24 cellular contexts compared by ENCODE assay signal in genomic region chr17:36001862-36002603, GRCh38. TPM values are rescaled to one million over a fixed set of nuclear protein-coding genes. Genes with fewer than 3 reads are reported as not detected.
DNase-seq lines count a peak whose midpoint lies in the region; ATAC-seq, FAIRE-seq and TF ChIP-seq lines count a peak whose summit lies in the region.
"Had no signal": no experiment of that assay in that cellular context is flagged by ENCODE, and none has a peak within 500 bp of the region (broad histone marks: within the 10 kb centered on the region; RNA-seq: fewer than 3 reads in every experiment).

No MANE protein-coding gene starts in this region.

- peak; percentile 31 for DNase-seq in HuH-7 (ENCODE audit: low spot score)
- peak; percentile 44 for DNase-seq in RPMI8226
- peak; percentile 96 for DNase-seq in HepG2 (ENCODE audit: low spot score)
- peak; percentile 99 for DNase-seq in small intestine
- no peak for DNase-seq in AG08396 (ENCODE audit: low spot score)
- no peak for DNase-seq in ovary
- DNase-seq: activated CD4-positive, CD25-positive, alpha-beta regulatory T cell treated with anti-CD3 and anti-CD28 coated beads, Interleukin-2, amount 50 U/mL, for 72 hours; activated CD8-positive, alpha-beta memory T cell treated with anti-CD3 and anti-CD28 coated beads, Interleukin-2, amount 10 ng/mL, durations not matched to agents 7 days and 5 days; activated gamma-delta T cell treated with Interleukin-2 at 50 U/mL for 16 hours; dermis blood vessel endothelial cell; DND-41; esophagus squamous epithelium; heart left ventricle; kidney glomerular epithelial cell; natural killer cell; NCI-H2227 treated with DMSO at 0.1 percent for 48 hours had no signal

- H3K27me3 ChIP-seq in HepG2 (ENCODE audit: control insufficient read depth in 1 of 2, insufficient read depth in 2 of 2, low read length in 2 of 2) = no peaks in the 10 kb centered on the region; a peak in 1 of 5 replicates
- H3K27me3 ChIP-seq in small intestine (ENCODE audit: control insufficient read depth in 2 of 2, insufficient read depth in 2 of 2, low read length in 2 of 2) = no peaks in the 10 kb centered on the region
- H3K27me3 ChIP-seq in ovary = no peaks in the 10 kb centered on the region
- H3K27me3 ChIP-seq: BLaER1, right atrium auricular region had no signal

- TF ChIP-seq CTCF in HepG2 (CRISPR knock-in tag; IDR thresholded peaks at IDR 0.05) (no peak), ovary (IDR thresholded peaks at IDR 0.05) (no peak)

- in situ Hi-C loops in HepG2 (cut with HindIII; ENCODE audit: extremely low pct_ligation_motif_present, low pct_unique_long_range_greater_than_20kb) = loop anchor here (10.0 kb wide), 1 partner anchor 63 kb away; the partner anchor contains the start of gene CCL18

- POLR2A ChIA-PET in HepG2 (lab: Yijun Ruan, JAX) = interaction anchor here (1.2 to 5.9 kb wide), 10 partner anchors 7 to 32 kb away, joined by 5 to 131 read pairs (median 17); partner anchors contain the start of gene CCL16

- H3K9me3 ChIP-seq in HepG2 (ENCODE audit: low read length) (no peaks in the 10 kb centered on the region), small intestine (ENCODE audit: control insufficient read depth, low read depth) (no peaks in the 10 kb centered on the region), ovary (no peaks in the 10 kb centered on the region)
- H3K9me3 ChIP-seq: BLaER1, esophagus squamous epithelium, heart left ventricle, right atrium auricular region had no signal

- no TSS peak for BruUV-seq in HepG2 (replicated peaks; lab: Mats Ljungman, UMichigan)

- no peak for FAIRE-seq in HepG2 (lab: Jason Lieb, UNC)
- FAIRE-seq in small intestine (lab: Jason Lieb, UNC) = no peak
- FAIRE-seq: astrocyte had no signal

- ATAC-seq in HepG2 = peak; percentile 76
- ATAC-seq in GM18858 (IDR thresholded peaks at IDR 0.05; ENCODE audit: unreplicated experiment) = no peak
- ATAC-seq: activated CD8-positive, alpha-beta memory T cell treated with anti-CD3 and anti-CD28 coated beads, Interleukin-2, amount 10 ng/mL, durations not matched to agents 7 days and 5 days; heart left ventricle; natural killer cell had no signal

- 22% methylated on average over 5 of the region's 6 CpGs for WGBS in HepG2 (ENCODE audit: low lambda C conversion rate)
- WGBS in small intestine, 3 donors = 40 to 66% (median 46%) methylated on average over 6 of the region's 6 CpGs
- WGBS in ovary, 3 donors = 65 to 69% (median 65%) methylated on average over 6 of the region's 6 CpGs

- intact Hi-C loops in HepG2 (cut with micrococcal nuclease; ENCODE audit: unreplicated experiment) = loop anchor here (1.0 to 5.0 kb wide), 2 partner anchors 29 to 170 kb away; no protein-coding TSS in a partner anchor
- intact Hi-C loops in ovary (cut with DNase I) = no loop called here

- no peaks in the 10 kb centered on the region for H4K20me1 ChIP-seq in HepG2 (ENCODE audit: insufficient read depth, low read length)
- H4K20me1 ChIP-seq: BLaER1 had no signal

- H3K4me1 ChIP-seq in HepG2 (ENCODE audit: insufficient read depth, low read length) (peaks cover 69% of the 10 kb centered on the region), small intestine (ENCODE audit: control insufficient read depth in 2 of 2, insufficient read depth in 1 of 2, low read depth in 1 of 2, low read length in 1 of 2) (peaks cover 0 to 8% of the 10 kb centered on the region in 2 donors), ovary (ENCODE audit: insufficient read depth) (no peaks in the 10 kb centered on the region)
- H3K4me1 ChIP-seq: BLaER1, esophagus squamous epithelium, heart left ventricle, right atrium auricular region had no signal

- no peak overlapping the region for H2AFZ ChIP-seq in HepG2 (ENCODE audit: low read length)

- H3K4me3 ChIP-seq in HepG2 (replicated peaks in 1 of 3; ENCODE audit: insufficient read depth in 1 of 3, low read depth in 2 of 3, low read length in 3 of 3) (peak overlapping the region; percentile 73 to 78 (median 76)), small intestine (ENCODE audit: low read depth in 1 of 2, low read length in 2 of 2) (peak overlapping the region in 1 of 2 donors; percentile 49), ovary (no peak overlapping the region)
- H3K4me3 ChIP-seq: BLaER1, esophagus squamous epithelium, heart left ventricle, right atrium auricular region had no signal

- H3K36me3 ChIP-seq in HepG2 (replicated peaks in 1 of 2; ENCODE audit: control insufficient read depth in 1 of 2, insufficient read depth in 2 of 2, low read length in 2 of 2) (peaks cover 5 to 10% of the 10 kb centered on the region in 2 experiments; a peak in 4 of 5 replicates), small intestine (ENCODE audit: control insufficient read depth in 2 of 2, insufficient read depth in 2 of 2, low read length in 2 of 2) (peaks cover 0 to 3% of the 10 kb centered on the region in 2 donors), ovary (no peaks in the 10 kb centered on the region)
- H3K36me3 ChIP-seq: BLaER1, esophagus squamous epithelium, heart left ventricle, right atrium auricular region had no signal

- no peak for TF ChIP-seq RAD21 in HepG2 (CRISPR knock-in tag; IDR thresholded peaks at IDR 0.05)

- peak overlapping the region; percentile 91 for H3K4me2 ChIP-seq in HepG2 (ENCODE audit: low read depth, low read length)
- H3K4me2 ChIP-seq: BLaER1 had no signal

- H3K27ac ChIP-seq in HepG2 (ENCODE audit: extremely low read length, insufficient read depth, low read length) = peak overlapping the region; percentile 88
- H3K27ac ChIP-seq in small intestine (ENCODE audit: low read depth in 1 of 2, low read length in 1 of 2) = peak overlapping the region; percentile 77 to 92
- no peak overlapping the region for H3K27ac ChIP-seq in ovary
- H3K27ac ChIP-seq: BLaER1, esophagus squamous epithelium, heart left ventricle, right atrium auricular region had no signal

- H3K79me2 ChIP-seq in HepG2 (ENCODE audit: insufficient read depth, low read length) = peaks cover 12% of the 10 kb centered on the region

- TF ChIP-seq EP300 in HepG2 (IDR thresholded peaks at IDR 0.05; ENCODE audit: low read depth in 2 of 2, low read length in 2 of 2) = 0 out of 4 replicates have a peak, but pooled peaks have one; percentile 36 to 62
- no peak for TF ChIP-seq EP300 in HepG2 (CRISPR knock-in tag; IDR thresholded peaks at IDR 0.05; ENCODE audit: borderline replicate concordance)
- no peak for TF ChIP-seq EP300 in ovary (IDR thresholded peaks at IDR 0.05)

- H3K9ac ChIP-seq in HepG2 (ENCODE audit: insufficient read depth, low read depth, low read length) = peak overlapping the region; percentile 82
- H3K9ac ChIP-seq: BLaER1 had no signal

- CTCF ChIA-PET in HepG2 (lab: Yijun Ruan, JAX; ENCODE audit: low intra/inter-chr PET ratio, low total read pairs) = no interaction called here

- TF ChIP-seq POLR2A in HepG2 (IDR thresholded peaks at IDR 0.05; ENCODE audit: insufficient read depth in 1 of 2, low read depth in 2 of 2, low read length in 2 of 2) (peak; percentile 80 to 92), ovary (IDR thresholded peaks at IDR 0.05) (no peak)

RNA-seq across cellular contexts. Expression of gene CCL15, which starts 0.7 kb away (rescaled TPM):
- total RNA-seq in HepG2 (2016; rRNA removed; fragmentation: Illumina TruSeq; extraction: Trizol) (23.2 and 29.2 TPM in 2 replicates), ovary (under 1 TPM in 1 of 7 donors, not detected in 6; 0.48 TPM)
- 7.6 and 9.4 TPM in 2 replicates for total RNA-seq in HepG2 (2016; cell fraction: cytosol; rRNA removed; fragmentation: Illumina TruSeq; extraction: Trizol; ENCODE audit: low read depth)
- 24.0 and 25.7 TPM in 2 replicates for total RNA-seq in HepG2 (2016; cell fraction: insoluble cytoplasmic fraction; rRNA removed; fragmentation: Illumina TruSeq; extraction: Trizol)
- total RNA-seq in HepG2 (2016; cell fraction: membrane; rRNA removed; fragmentation: Illumina TruSeq; extraction: Trizol) = 17.3 and 18.4 TPM in 2 replicates
- total RNA-seq in HepG2 (2016; cell fraction: nucleus; rRNA removed; fragmentation: Illumina TruSeq; extraction: Trizol) = 24.4 and 27.1 TPM in 2 replicates
- polyA plus RNA-seq in HepG2 (2011; rRNA removed) (37.4 and 45.9 TPM in 2 replicates), small intestine (10 to 100 TPM; 22.6 to 72.7 (median 51.9) TPM), ovary (not detected)
- polyA plus RNA-seq in HepG2 (2011; cell fraction: cytosol; rRNA removed) = 32.9 and 35.1 TPM in 2 replicates
- 37.4 and 37.8 TPM in 2 replicates for polyA plus RNA-seq in HepG2 (2011; cell fraction: nucleus; rRNA removed)
- 29.0 and 46.2 TPM in 2 replicates for polyA plus RNA-seq in HepG2 (2012)
- polyA plus RNA-seq in HepG2 (2016; cell fraction: cytosol; fragmentation: Illumina TruSeq; extraction: Trizol; ENCODE audit: low read depth) = 7.2 and 10.7 TPM in 2 replicates
- polyA plus RNA-seq in HepG2 (2016; cell fraction: insoluble cytoplasmic fraction; fragmentation: Illumina TruSeq; extraction: Trizol; ENCODE audit: low read depth) = 25.9 and 27.3 TPM in 2 replicates
- 16.6 and 18.1 TPM in 2 replicates for polyA plus RNA-seq in HepG2 (2016; cell fraction: membrane; fragmentation: Illumina TruSeq; extraction: Trizol; ENCODE audit: low read depth)
- 30.3 and 34.8 TPM in 2 replicates for polyA plus RNA-seq in HepG2 (2016; cell fraction: nucleus; fragmentation: Illumina TruSeq; extraction: Trizol; ENCODE audit: insufficient read depth, low read depth)
- polyA minus RNA-seq in HepG2 (2011; rRNA and poly(A)+ RNA removed; ENCODE audit: low replicate concordance) = 24.4 TPM in 1 of 2 replicates, not detected in the other
- polyA minus RNA-seq in HepG2 (2011; cell fraction: cytosol; rRNA and poly(A)+ RNA removed) = 8.7 and 9.6 TPM in 2 replicates
- 36.2 and 45.1 TPM in 2 replicates for polyA minus RNA-seq in HepG2 (2011; cell fraction: nucleus; rRNA and poly(A)+ RNA removed)
- total RNA-seq: activated CD8-positive, alpha-beta memory T cell treated with anti-CD3 and anti-CD28 coated beads, Interleukin-2, amount 10 ng/mL, durations not matched to agents 7 days and 5 days; astrocyte; dermis blood vessel endothelial cell; esophagus squamous epithelium; heart left ventricle; HT1080; M059J; natural killer cell; right atrium auricular region; T-helper 2 cell treated with Interferon-gamma antibody and Interleukin-4, amounts not matched to agents 100 ng/mL and 5 ng/mL, for 36 hours; temporal lobe had no signal
- polyA plus RNA-seq: heart left ventricle had no signal

RNA-seq across cellular contexts. Expression of gene CCL14, which starts 15.5 kb away (rescaled TPM):
- total RNA-seq in HepG2 (2016; rRNA removed; fragmentation: Illumina TruSeq; extraction: Trizol) (1.1 and 1.3 TPM in 2 replicates), ovary (10 to 100 TPM in 4 of 7 donors, 1 to 10 TPM in 3; 3.3 to 64.8 (median 11.7) TPM)
- total RNA-seq in HepG2 (2016; cell fraction: cytosol; rRNA removed; fragmentation: Illumina TruSeq; extraction: Trizol; ENCODE audit: low read depth) = 0.18 and 0.61 TPM in 2 replicates
- total RNA-seq in HepG2 (2016; cell fraction: insoluble cytoplasmic fraction; rRNA removed; fragmentation: Illumina TruSeq; extraction: Trizol) = 0.06 and 1.2 TPM in 2 replicates
- 0.14 and 0.49 TPM in 2 replicates for total RNA-seq in HepG2 (2016; cell fraction: membrane; rRNA removed; fragmentation: Illumina TruSeq; extraction: Trizol)
- 0.99 and 1.9 TPM in 2 replicates for total RNA-seq in HepG2 (2016; cell fraction: nucleus; rRNA removed; fragmentation: Illumina TruSeq; extraction: Trizol)
- polyA plus RNA-seq in HepG2 (2011; rRNA removed) (0.86 and 1.7 TPM in 2 replicates), small intestine (10 to 100 TPM in 1 of 3 donors, 1 to 10 TPM in 2; 5.4 to 61.9 (median 7.2) TPM), ovary (100 to 1,000 TPM in 1 of 2 donors, 10 to 100 TPM in 1; 37.4 to 411 TPM)
- polyA plus RNA-seq in HepG2 (2011; cell fraction: cytosol; rRNA removed) = 0.12 and 0.14 TPM in 2 replicates
- 3.6 and 3.7 TPM in 2 replicates for polyA plus RNA-seq in HepG2 (2011; cell fraction: nucleus; rRNA removed)
- polyA plus RNA-seq in HepG2 (2012) = 0.76 and 1.3 TPM in 2 replicates
- 0.41 and 0.44 TPM in 2 replicates for polyA plus RNA-seq in HepG2 (2016; cell fraction: cytosol; fragmentation: Illumina TruSeq; extraction: Trizol; ENCODE audit: low read depth)
- 0.74 TPM in 1 of 2 replicates, not detected in the other for polyA plus RNA-seq in HepG2 (2016; cell fraction: insoluble cytoplasmic fraction; fragmentation: Illumina TruSeq; extraction: Trizol; ENCODE audit: low read depth)
- 0.05 TPM in 1 of 2 replicates, not detected in the other for polyA plus RNA-seq in HepG2 (2016; cell fraction: membrane; fragmentation: Illumina TruSeq; extraction: Trizol; ENCODE audit: low read depth)
- 1.6 and 4.2 TPM in 2 replicates for polyA plus RNA-seq in HepG2 (2016; cell fraction: nucleus; fragmentation: Illumina TruSeq; extraction: Trizol; ENCODE audit: insufficient read depth, low read depth)
- polyA minus RNA-seq in HepG2 (2011; rRNA and poly(A)+ RNA removed; ENCODE audit: low replicate concordance) = 2.0 TPM in 1 of 2 replicates, not detected in the other
- polyA minus RNA-seq in HepG2 (2011; cell fraction: cytosol; rRNA and poly(A)+ RNA removed) = not detected in 2 replicates
- polyA minus RNA-seq in HepG2 (2011; cell fraction: nucleus; rRNA and poly(A)+ RNA removed) = 4.8 and 5.7 TPM in 2 replicates
- total RNA-seq: activated CD8-positive, alpha-beta memory T cell treated with anti-CD3 and anti-CD28 coated beads, Interleukin-2, amount 10 ng/mL, durations not matched to agents 7 days and 5 days; astrocyte; HT1080; M059J; natural killer cell; T-helper 2 cell treated with Interferon-gamma antibody and Interleukin-4, amounts not matched to agents 100 ng/mL and 5 ng/mL, for 36 hours; temporal lobe had no signal

RNA-seq across cellular contexts. Expression of gene CCL23, which starts 15.7 kb away (rescaled TPM):
- not detected in 2 replicates for total RNA-seq in HepG2 (2016; rRNA removed; fragmentation: Illumina TruSeq; extraction: Trizol)
- total RNA-seq in HepG2 (2016; cell fraction: cytosol; rRNA removed; fragmentation: Illumina TruSeq; extraction: Trizol; ENCODE audit: low read depth) = not detected in 2 replicates
- total RNA-seq in HepG2 (2016; cell fraction: insoluble cytoplasmic fraction; rRNA removed; fragmentation: Illumina TruSeq; extraction: Trizol) = not detected in 2 replicates
- not detected in 2 replicates for total RNA-seq in HepG2 (2016; cell fraction: membrane; rRNA removed; fragmentation: Illumina TruSeq; extraction: Trizol)
- not detected in 2 replicates for total RNA-seq in HepG2 (2016; cell fraction: nucleus; rRNA removed; fragmentation: Illumina TruSeq; extraction: Trizol)
- not detected in 2 replicates for polyA plus RNA-seq in HepG2 (2011; rRNA removed)
- polyA plus RNA-seq in HepG2 (2011; cell fraction: cytosol; rRNA removed) = not detected in 2 replicates
- not detected in 2 replicates for polyA plus RNA-seq in HepG2 (2011; cell fraction: nucleus; rRNA removed)
- polyA plus RNA-seq in HepG2 (2012) = 0.76 TPM in 1 of 2 replicates, not detected in the other
- not detected in 2 replicates for polyA plus RNA-seq in HepG2 (2016; cell fraction: cytosol; fragmentation: Illumina TruSeq; extraction: Trizol; ENCODE audit: low read depth)
- not detected in 2 replicates for polyA plus RNA-seq in HepG2 (2016; cell fraction: insoluble cytoplasmic fraction; fragmentation: Illumina TruSeq; extraction: Trizol; ENCODE audit: low read depth)
- polyA plus RNA-seq in HepG2 (2016; cell fraction: membrane; fragmentation: Illumina TruSeq; extraction: Trizol; ENCODE audit: low read depth) = not detected in 2 replicates
- not detected in 2 replicates for polyA plus RNA-seq in HepG2 (2016; cell fraction: nucleus; fragmentation: Illumina TruSeq; extraction: Trizol; ENCODE audit: insufficient read depth, low read depth)
- polyA minus RNA-seq in HepG2 (2011; rRNA and poly(A)+ RNA removed; ENCODE audit: low replicate concordance) = not detected in 2 replicates
- polyA minus RNA-seq in HepG2 (2011; cell fraction: cytosol; rRNA and poly(A)+ RNA removed) = not detected in 2 replicates
- not detected in 2 replicates for polyA minus RNA-seq in HepG2 (2011; cell fraction: nucleus; rRNA and poly(A)+ RNA removed)
- 10 to 100 TPM in 1 of 3 donors, 1 to 10 TPM in 1, not detected in 1; 1.9 to 22.9 TPM for polyA plus RNA-seq in small intestine
- 1 to 10 TPM in 3 of 7 donors, under 1 TPM in 2, not detected in 2; 0.81 to 9.2 (median 2.3) TPM for total RNA-seq in ovary
- 1 to 10 TPM; 3.7 to 3.9 TPM for polyA plus RNA-seq in ovary
- total RNA-seq: astrocyte; HT1080; M059J; right atrium auricular region; T-helper 2 cell treated with Interferon-gamma antibody and Interleukin-4, amounts not matched to agents 100 ng/mL and 5 ng/mL, for 36 hours; temporal lobe had no signal

RNA-seq across cellular contexts. Expression of gene CCL16, which starts 20.7 kb away (rescaled TPM):
- total RNA-seq in HepG2 (2016; rRNA removed; fragmentation: Illumina TruSeq; extraction: Trizol) (0.51 and 2.0 TPM in 2 replicates), ovary (under 1 TPM in 2 of 7 donors, not detected in 5; 0.11 to 0.26 TPM)
- total RNA-seq in HepG2 (2016; cell fraction: cytosol; rRNA removed; fragmentation: Illumina TruSeq; extraction: Trizol; ENCODE audit: low read depth) = 0.62 and 0.91 TPM in 2 replicates
- total RNA-seq in HepG2 (2016; cell fraction: insoluble cytoplasmic fraction; rRNA removed; fragmentation: Illumina TruSeq; extraction: Trizol) = 0.71 and 2.3 TPM in 2 replicates
- 0.55 and 0.83 TPM in 2 replicates for total RNA-seq in HepG2 (2016; cell fraction: membrane; rRNA removed; fragmentation: Illumina TruSeq; extraction: Trizol)
- total RNA-seq in HepG2 (2016; cell fraction: nucleus; rRNA removed; fragmentation: Illumina TruSeq; extraction: Trizol) = 1.7 and 2.2 TPM in 2 replicates
- polyA plus RNA-seq in HepG2 (2011; rRNA removed) (14.7 and 17.7 TPM in 2 replicates), small intestine (under 1 TPM in 1 of 3 donors, not detected in 2; 0.19 TPM), ovary (under 1 TPM; 0.17 to 0.90 TPM)
- polyA plus RNA-seq in HepG2 (2011; cell fraction: cytosol; rRNA removed) = 17.4 and 19.0 TPM in 2 replicates
- polyA plus RNA-seq in HepG2 (2011; cell fraction: nucleus; rRNA removed) = 6.6 and 8.9 TPM in 2 replicates
- 7.1 and 20.8 TPM in 2 replicates for polyA plus RNA-seq in HepG2 (2012)
- 0.47 and 0.55 TPM in 2 replicates for polyA plus RNA-seq in HepG2 (2016; cell fraction: cytosol; fragmentation: Illumina TruSeq; extraction: Trizol; ENCODE audit: low read depth)
- polyA plus RNA-seq in HepG2 (2016; cell fraction: insoluble cytoplasmic fraction; fragmentation: Illumina TruSeq; extraction: Trizol; ENCODE audit: low read depth) = 0.69 and 1.0 TPM in 2 replicates
- 0.35 and 0.84 TPM in 2 replicates for polyA plus RNA-seq in HepG2 (2016; cell fraction: membrane; fragmentation: Illumina TruSeq; extraction: Trizol; ENCODE audit: low read depth)
- polyA plus RNA-seq in HepG2 (2016; cell fraction: nucleus; fragmentation: Illumina TruSeq; extraction: Trizol; ENCODE audit: insufficient read depth, low read depth) = 2.5 and 2.7 TPM in 2 replicates
- polyA minus RNA-seq in HepG2 (2011; rRNA and poly(A)+ RNA removed; ENCODE audit: low replicate concordance) = 11.6 TPM in 1 of 2 replicates, not detected in the other
- polyA minus RNA-seq in HepG2 (2011; cell fraction: cytosol; rRNA and poly(A)+ RNA removed) = 6.2 and 9.4 TPM in 2 replicates
- polyA minus RNA-seq in HepG2 (2011; cell fraction: nucleus; rRNA and poly(A)+ RNA removed) = 7.7 and 11.8 TPM in 2 replicates
- total RNA-seq: activated CD8-positive, alpha-beta memory T cell treated with anti-CD3 and anti-CD28 coated beads, Interleukin-2, amount 10 ng/mL, durations not matched to agents 7 days and 5 days; astrocyte; HT1080; M059J; natural killer cell; right atrium auricular region; T-helper 2 cell treated with Interferon-gamma antibody and Interleukin-4, amounts not matched to agents 100 ng/mL and 5 ng/mL, for 36 hours; temporal lobe had no signal
- polyA plus RNA-seq: heart left ventricle had no signal

RNA-seq across cellular contexts. Expression of gene LYZL6, which starts 58.5 kb away (rescaled TPM):
- total RNA-seq in HepG2 (2016; rRNA removed; fragmentation: Illumina TruSeq; extraction: Trizol) = not detected in 2 replicates
- total RNA-seq in HepG2 (2016; cell fraction: cytosol; rRNA removed; fragmentation: Illumina TruSeq; extraction: Trizol; ENCODE audit: low read depth) = not detected in 2 replicates
- not detected in 2 replicates for total RNA-seq in HepG2 (2016; cell fraction: insoluble cytoplasmic fraction; rRNA removed; fragmentation: Illumina TruSeq; extraction: Trizol)
- total RNA-seq in HepG2 (2016; cell fraction: membrane; rRNA removed; fragmentation: Illumina TruSeq; extraction: Trizol) = not detected in 2 replicates
- total RNA-seq in HepG2 (2016; cell fraction: nucleus; rRNA removed; fragmentation: Illumina TruSeq; extraction: Trizol) = not detected in 2 replicates
- not detected in 2 replicates for polyA plus RNA-seq in HepG2 (2011; rRNA removed)
- not detected in 2 replicates for polyA plus RNA-seq in HepG2 (2011; cell fraction: cytosol; rRNA removed)
- not detected in 2 replicates for polyA plus RNA-seq in HepG2 (2011; cell fraction: nucleus; rRNA removed)
- not detected in 2 replicates for polyA plus RNA-seq in HepG2 (2012)
- polyA plus RNA-seq in HepG2 (2016; cell fraction: cytosol; fragmentation: Illumina TruSeq; extraction: Trizol; ENCODE audit: low read depth) = not detected in 2 replicates
- polyA plus RNA-seq in HepG2 (2016; cell fraction: insoluble cytoplasmic fraction; fragmentation: Illumina TruSeq; extraction: Trizol; ENCODE audit: low read depth) = not detected in 2 replicates
- polyA plus RNA-seq in HepG2 (2016; cell fraction: membrane; fragmentation: Illumina TruSeq; extraction: Trizol; ENCODE audit: low read depth) = not detected in 2 replicates
- not detected in 2 replicates for polyA plus RNA-seq in HepG2 (2016; cell fraction: nucleus; fragmentation: Illumina TruSeq; extraction: Trizol; ENCODE audit: insufficient read depth, low read depth)
- polyA minus RNA-seq in HepG2 (2011; rRNA and poly(A)+ RNA removed; ENCODE audit: low replicate concordance) = not detected in 2 replicates
- polyA minus RNA-seq in HepG2 (2011; cell fraction: cytosol; rRNA and poly(A)+ RNA removed) = not detected in 2 replicates
- not detected in 2 replicates for polyA minus RNA-seq in HepG2 (2011; cell fraction: nucleus; rRNA and poly(A)+ RNA removed)
- not detected for polyA plus RNA-seq in small intestine
- total RNA-seq in ovary = not detected
- not detected for polyA plus RNA-seq in ovary
- total RNA-seq: activated CD8-positive, alpha-beta memory T cell treated with anti-CD3 and anti-CD28 coated beads, Interleukin-2, amount 10 ng/mL, durations not matched to agents 7 days and 5 days; astrocyte; dermis blood vessel endothelial cell; esophagus squamous epithelium; heart left ventricle; HT1080; M059J; natural killer cell; right atrium auricular region; T-helper 2 cell treated with Interferon-gamma antibody and Interleukin-4, amounts not matched to agents 100 ng/mL and 5 ng/mL, for 36 hours; temporal lobe had no signal
- polyA plus RNA-seq: heart left ventricle had no signal

Comparison
In these comparisons a context has a peak if more than half of its experiments do, and no peak if none do; other contexts are left out.
1. DNase-seq: peak in HuH-7 (single experiment), RPMI8226 (single experiment), HepG2 (single experiment) and small intestine (single experiment); none in AG08396 (single experiment) and ovary (0 of 5).
2. H3K27ac ChIP-seq: peak in HepG2 (single experiment) and small intestine (2 of 2); none in ovary (0 of 2).
3. RNA of gene CCL15, which starts 0.7 kb away (polyA plus RNA-seq): 22.6 to 72.7 TPM in small intestine and 7.2 to 46.2 TPM in HepG2; not detected in ovary; every median in the first group is over 4 times any median in the second.